9 cellular contexts compared by ENCODE assay signal in genomic region chr2:127887452-127888219, GRCh38.
DNase-seq lines count a peak whose midpoint lies in the region; ATAC-seq and TF ChIP-seq lines count a peak whose summit lies in the region.
"Had no signal": no experiment of that assay in that cellular context is flagged by ENCODE, and none has a peak within 500 bp of the region (broad histone marks: within the 10 kb centered on the region; RNA-seq: fewer than 3 reads in every experiment).

No MANE protein-coding gene starts in this region.

- H3K4me1 ChIP-seq in tibial artery: peaks cover 0 to 35% (median 22%) of the 10 kb centered on the region in 4 donors

- H3K4me3 ChIP-seq in tibial artery: peak overlapping the region; percentile 71 to 73

- H3K27me3 ChIP-seq in tibial artery: no peaks in the 10 kb centered on the region

- peak overlapping the region; percentile 82 for H3K4me3 Mint-ChIP-seq in activated T-cell treated with anti-CD3 and anti-CD28 coated beads, Interleukin-2, amount 50 U/mL, for 24 hours

- H3K27ac ChIP-seq in angular gyrus (ENCODE audit: low read depth, low read length): peak overlapping the region; percentile 80
- H3K27ac ChIP-seq in tibial artery: peak overlapping the region; percentile 94 to 95
- no peak overlapping the region for H3K27ac ChIP-seq in substantia nigra (ENCODE audit: low read depth, low read length, poor library complexity, severe bottlenecking)

- no peak for ATAC-seq in GM19452 (IDR thresholded peaks at IDR 0.05; ENCODE audit: unreplicated experiment)

- H3K27ac Mint-ChIP-seq in activated T-cell treated with anti-CD3 and anti-CD28 coated beads, Interleukin-2, amount 50 U/mL, for 24 hours: peak overlapping the region; percentile 87

- H3K9me3 Mint-ChIP-seq in activated T-cell treated with anti-CD3 and anti-CD28 coated beads, Interleukin-2, amount 50 U/mL, for 24 hours: no peaks in the 10 kb centered on the region

- peaks cover 0 to 10% (median 0%) of the 10 kb centered on the region in 3 donors for H3K36me3 ChIP-seq in tibial artery

- H3K4me1 Mint-ChIP-seq in activated T-cell treated with anti-CD3 and anti-CD28 coated beads, Interleukin-2, amount 50 U/mL, for 24 hours (ENCODE audit: low read depth): peaks cover 36% of the 10 kb centered on the region

- H3K27me3 Mint-ChIP-seq in activated T-cell treated with anti-CD3 and anti-CD28 coated beads, Interleukin-2, amount 50 U/mL, for 24 hours: no peaks in the 10 kb centered on the region

- H3K36me3 Mint-ChIP-seq in activated T-cell treated with anti-CD3 and anti-CD28 coated beads, Interleukin-2, amount 50 U/mL, for 24 hours (ENCODE audit: low read depth): peaks cover 22% of the 10 kb centered on the region

- TF ChIP-seq CTCF in tibial artery (IDR thresholded peaks at IDR 0.05): no peak

- DNase-seq in activated T-cell treated with anti-CD3 and anti-CD28 coated beads, Interleukin-2, amount 50 U/mL, for 24 hours: no peak
- DNase-seq in activated T-cell treated with anti-CD3 and anti-CD28 coated beads for 4 hours: no peak
- peak; percentile 4 for DNase-seq in kidney glomerular epithelial cell (lab: John Stamatoyannopoulos, UW)
- no peak for DNase-seq in tibial artery
- no peak for DNase-seq in NCI-H526 (lab: John Stamatoyannopoulos, UW)
- no peak for DNase-seq in substantia nigra (lab: John Stamatoyannopoulos, UW)
- DNase-seq: activated effector memory CD4-positive, alpha-beta T cell treated with Interleukin-2 at 50 U/mL for 16 hours had no signal

- intact Hi-C loops in tibial artery (cut with DNase I; ENCODE audit: low total_unique reads): no loop called here

- H3K9me3 ChIP-seq in tibial artery: no peaks in the 10 kb centered on the region
